ENCODE assay signal across 24 cellular contexts in the genomic region with DNA sequence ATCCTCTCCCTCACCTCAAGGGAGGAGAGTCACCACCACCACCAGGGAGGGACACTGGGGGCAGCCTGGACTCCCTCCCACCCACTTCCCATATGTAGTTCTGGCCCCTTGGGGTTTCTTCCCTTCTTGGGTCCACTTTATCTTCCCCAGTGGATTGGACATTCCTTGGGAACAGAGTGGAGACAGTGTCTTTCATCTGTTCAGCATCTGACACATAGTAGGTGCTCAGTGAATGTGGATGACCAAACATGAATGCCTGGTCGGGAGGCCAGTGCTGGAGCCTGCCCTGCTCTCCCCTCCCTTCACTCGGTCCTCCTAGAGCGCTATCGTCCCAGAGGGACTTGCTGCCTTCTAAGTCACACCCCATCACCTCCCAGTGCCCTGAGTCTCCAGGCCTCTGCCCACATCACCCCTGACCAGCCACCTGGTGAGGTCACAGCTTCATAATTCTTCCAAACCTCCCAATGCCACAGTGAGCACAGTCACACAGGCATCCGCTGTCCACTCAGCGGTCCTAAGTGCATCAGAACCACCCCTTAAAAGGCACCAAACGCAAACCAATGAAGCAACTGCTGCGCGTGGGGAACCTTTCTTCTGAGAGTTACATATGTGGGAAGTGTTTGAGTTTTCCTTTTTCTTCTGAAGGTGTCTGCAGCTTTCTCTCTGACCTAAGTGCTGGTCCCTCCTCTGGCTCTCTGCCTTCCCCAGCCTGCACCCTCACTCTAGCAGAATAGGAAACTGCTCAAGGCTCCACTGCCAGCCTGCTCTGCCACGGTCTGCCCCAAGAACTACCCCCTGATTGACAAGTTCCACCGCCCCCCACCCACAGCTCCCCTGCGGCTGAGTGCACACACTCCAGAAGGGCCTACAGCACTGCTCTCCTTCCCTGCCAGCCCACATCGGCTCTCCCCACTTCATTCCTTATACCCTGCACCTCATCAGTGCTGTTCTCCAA. TPM values are rescaled to one million over a fixed set of nuclear protein-coding genes. Genes with fewer than 3 reads are reported as not detected.
A peak's percentile ranks its signal among the peaks of the same experiment; 100 is the strongest.
DNase-seq lines count a peak whose midpoint lies in the region; ATAC-seq, FAIRE-seq and TF ChIP-seq lines count a peak whose summit lies in the region.
"Had no signal": no experiment of that assay in that cellular context is flagged by ENCODE, and none has a peak within 500 bp of the region (broad histone marks: within the 10 kb centered on the region; RNA-seq: fewer than 3 reads in every experiment).

No MANE protein-coding gene starts in this region.

- no peak for FAIRE-seq in kidney (lab: Jason Lieb, UNC)
- FAIRE-seq: A549, G401.6, GM12878, GM18507 had no signal

- TF ChIP-seq POLR2A in NB4 (IDR thresholded peaks at IDR 0.05; ENCODE audit: extremely low read depth, insufficient read length) = no peak

- H3K27me3 ChIP-seq in BLaER1 (no peaks in the 10 kb centered on the region), Karpas-422 (ENCODE audit: low read length) (no peaks in the 10 kb centered on the region)
- H3K27me3 ChIP-seq: MG63 had no signal

- 0 out of 2 replicates have a peak overlapping the region, but pooled peaks have one; percentile 10 for H3K27ac ChIP-seq in BLaER1
- H3K27ac ChIP-seq in kidney (ENCODE audit: low read depth in 2 of 2, low read length in 2 of 2) = peak overlapping the region in 1 of 2 donors; percentile 43
- no peak overlapping the region for H3K27ac ChIP-seq in Karpas-422 (ENCODE audit: low read length)
- H3K27ac ChIP-seq: A549, C4-2B, GM23248, KMS-11 had no signal

- no peak overlapping the region for H2AFZ ChIP-seq in Karpas-422 (ENCODE audit: low read length)
- H2AFZ ChIP-seq: GM23248 had no signal

- no peak for ATAC-seq in HG02981 (IDR thresholded peaks at IDR 0.05; ENCODE audit: unreplicated experiment)
- ATAC-seq: Panc1 had no signal

- H3K4me3 ChIP-seq in BLaER1 = no peak overlapping the region
- no peak overlapping the region for H3K4me3 ChIP-seq in NB4 (ENCODE audit: low read depth, low read length)
- H3K4me3 ChIP-seq in kidney (ENCODE audit: low read length in 2 of 2) = peak overlapping the region; percentile 43 to 51
- H3K4me3 ChIP-seq in Karpas-422 (ENCODE audit: low read length) = no peak overlapping the region
- H3K4me3 ChIP-seq: A549, GM12878, GM23248, MG63 had no signal

- H3K9me3 ChIP-seq in BLaER1 = no peaks in the 10 kb centered on the region
- H3K9me3 ChIP-seq in kidney (ENCODE audit: control insufficient read depth in 1 of 2, low read length in 2 of 2) = no peaks in the 10 kb centered on the region
- no peaks in the 10 kb centered on the region for H3K9me3 ChIP-seq in Karpas-422 (ENCODE audit: low read length)
- H3K9me3 ChIP-seq: A549, MG63 had no signal

- no peaks in the 10 kb centered on the region for H3K27me3 Mint-ChIP-seq in activated T-helper 2 cell treated with anti-CD3 and anti-CD28 coated beads, Interferon-gamma antibody, Interleukin-2, Interleukin-4, amounts not matched to agents 10 μg/mL and 5 μg/mL and 100 μg/mL, durations not matched to agents 14 hours and 24 hours and 36 hours (ENCODE audit: low read depth)

- H3K4me1 ChIP-seq in BLaER1 (peaks cover 67% of the 10 kb centered on the region), kidney (ENCODE audit: control insufficient read depth in 1 of 2, insufficient read depth in 1 of 2, low read depth in 1 of 2, low read length in 2 of 2) (peaks cover 39 to 49% of the 10 kb centered on the region in 2 donors), Karpas-422 (ENCODE audit: low read length) (no peaks in the 10 kb centered on the region)
- H3K4me1 ChIP-seq: A549 had no signal

- TF ChIP-seq CTCF in NB4 (IDR thresholded peaks at IDR 0.05; ENCODE audit: low read depth, low read length) (no peak), kidney (IDR thresholded peaks at IDR 0.05; ENCODE audit: borderline replicate concordance, extremely low read depth, insufficient read depth) (no peak)

- peak; percentile 46 for DNase-seq in NB4 (ENCODE audit: low read depth)
- no peak for DNase-seq in kidney
- DNase-seq in renal cortical epithelial cell (ENCODE audit: low read depth) = peak; percentile 37
- DNase-seq in stimulated activated CD4-positive, alpha-beta T cell treated with anti-CD3 and anti-CD28 coated beads, Interleukin-4, amount 100 ng/mL, for 4 hours = no peak
- no peak for DNase-seq in Karpas-422
- DNase-seq in activated T-helper 2 cell treated with anti-CD3 and anti-CD28 coated beads, Interferon-gamma antibody, Interleukin-2, Interleukin-4, amounts not matched to agents 10 μg/mL and 5 μg/mL and 100 μg/mL, durations not matched to agents 14 hours and 24 hours and 36 hours (ENCODE audit: low spot score) = no peak
- DNase-seq: DND-41, GM23248, HCEC 1CT, MG63, NCI-H1105, NCI-H1694, NCI-H2107, NCI-H2227 treated with DMSO at 0.1 percent for 48 hours, NCI-H524 had no signal

- H4K20me1 ChIP-seq in BLaER1 = peaks cover 75% of the 10 kb centered on the region
- no peaks in the 10 kb centered on the region; the same call in 1 of the 2 replicates for H4K20me1 ChIP-seq in Karpas-422 (ENCODE audit: insufficient read depth, low read depth, low read length)

- intact Hi-C loops in kidney (cut with DNase I) = no loop called here
- intact Hi-C loops in activated T-helper 2 cell treated with anti-CD3 and anti-CD28 coated beads, Interferon-gamma antibody, Interleukin-2, Interleukin-4, amounts not matched to agents 10 μg/mL and 5 μg/mL and 100 μg/mL, durations not matched to agents 14 hours and 24 hours and 36 hours (cut with micrococcal nuclease) = no loop called here

- H3K36me3 Mint-ChIP-seq in activated T-helper 2 cell treated with anti-CD3 and anti-CD28 coated beads, Interferon-gamma antibody, Interleukin-2, Interleukin-4, amounts not matched to agents 10 μg/mL and 5 μg/mL and 100 μg/mL, durations not matched to agents 14 hours and 24 hours and 36 hours (ENCODE audit: low read depth) = no peaks in the 10 kb centered on the region

- H3K27ac Mint-ChIP-seq in activated T-helper 2 cell treated with anti-CD3 and anti-CD28 coated beads, Interferon-gamma antibody, Interleukin-2, Interleukin-4, amounts not matched to agents 10 μg/mL and 5 μg/mL and 100 μg/mL, durations not matched to agents 14 hours and 24 hours and 36 hours = no peak overlapping the region

- 0 out of 2 replicates have a peak overlapping the region, but pooled peaks have one; percentile 13 for H3K9ac ChIP-seq in BLaER1
- H3K9ac ChIP-seq in kidney (ENCODE audit: low read length in 2 of 2) = peak overlapping the region in 1 of 2 donors; percentile 55
- no peak overlapping the region for H3K9ac ChIP-seq in Karpas-422 (ENCODE audit: low read length)
- H3K9ac ChIP-seq: GM23248, KMS-11 had no signal

- no peaks in the 10 kb centered on the region for H3K4me1 Mint-ChIP-seq in activated T-helper 2 cell treated with anti-CD3 and anti-CD28 coated beads, Interferon-gamma antibody, Interleukin-2, Interleukin-4, amounts not matched to agents 10 μg/mL and 5 μg/mL and 100 μg/mL, durations not matched to agents 14 hours and 24 hours and 36 hours (ENCODE audit: low read depth)

- H3K79me2 ChIP-seq in Karpas-422 (ENCODE audit: low read length) = no peaks in the 10 kb centered on the region

- H3K9me3 Mint-ChIP-seq in activated T-helper 2 cell treated with anti-CD3 and anti-CD28 coated beads, Interferon-gamma antibody, Interleukin-2, Interleukin-4, amounts not matched to agents 10 μg/mL and 5 μg/mL and 100 μg/mL, durations not matched to agents 14 hours and 24 hours and 36 hours = no peaks in the 10 kb centered on the region

- H3K36me3 ChIP-seq in BLaER1 = peaks cover 37% of the 10 kb centered on the region
- peaks cover 3 to 15% of the 10 kb centered on the region in 2 donors for H3K36me3 ChIP-seq in kidney (ENCODE audit: control insufficient read depth in 1 of 2, insufficient read depth in 2 of 2, low read length in 2 of 2)
- no peaks in the 10 kb centered on the region for H3K36me3 ChIP-seq in Karpas-422 (ENCODE audit: insufficient read depth, low read length)

- H3K4me2 ChIP-seq in BLaER1 (peak overlapping the region; percentile 85), Karpas-422 (ENCODE audit: low read depth, low read length, poor library complexity, severe bottlenecking) (no peak overlapping the region)
- H3K4me2 ChIP-seq: A549, KMS-11 had no signal

- H3K4me3 Mint-ChIP-seq in activated T-helper 2 cell treated with anti-CD3 and anti-CD28 coated beads, Interferon-gamma antibody, Interleukin-2, Interleukin-4, amounts not matched to agents 10 μg/mL and 5 μg/mL and 100 μg/mL, durations not matched to agents 14 hours and 24 hours and 36 hours (ENCODE audit: low read depth) = no peak overlapping the region

- H3K9me2 ChIP-seq in Karpas-422 (replicated peaks; ENCODE audit: insufficient read depth, low read length) = no peaks in the 10 kb centered on the region

RNA-seq across cellular contexts. Expression of gene SFXN5, which starts 7.2 kb away (rescaled TPM):
- 21.4 TPM for total RNA-seq in kidney
- polyA plus RNA-seq in kidney (ENCODE audit: insufficient read depth, low read depth, low replicate concordance) = 35.9 TPM
- 5.9 and 16.0 TPM in 2 replicates for total RNA-seq in renal cortical epithelial cell
- total RNA-seq in Karpas-422 (2014; rRNA removed; shearing (Covaris generic); ENCODE audit: low replicate concordance) = 4.2 and 5.1 TPM in 2 replicates
- total RNA-seq in activated T-helper 2 cell treated with anti-CD3 and anti-CD28 coated beads, Interferon-gamma antibody, Interleukin-2, Interleukin-4, amounts not matched to agents 10 μg/mL and 5 μg/mL and 100 μg/mL, durations not matched to agents 14 hours and 24 hours and 36 hours = 18.4 and 18.5 TPM in 2 replicates

RNA-seq across cellular contexts. Expression of gene RAB11FIP5, which starts 34.0 kb away (rescaled TPM):
- total RNA-seq in kidney (57.1 TPM), renal cortical epithelial cell (43.4 and 102 TPM in 2 replicates)
- polyA plus RNA-seq in kidney (ENCODE audit: insufficient read depth, low read depth, low replicate concordance) = 49.6 TPM
- total RNA-seq in Karpas-422 (2014; rRNA removed; shearing (Covaris generic); ENCODE audit: low replicate concordance) = 0.14 TPM in 1 of 2 replicates, not detected in the other
- 10.7 and 11.7 TPM in 2 replicates for total RNA-seq in activated T-helper 2 cell treated with anti-CD3 and anti-CD28 coated beads, Interferon-gamma antibody, Interleukin-2, Interleukin-4, amounts not matched to agents 10 μg/mL and 5 μg/mL and 100 μg/mL, durations not matched to agents 14 hours and 24 hours and 36 hours

Comparison
In these comparisons a context has a peak if more than half of its experiments do, and no peak if none do; other contexts are left out.
1. H3K4me3 ChIP-seq: peak in kidney (2 of 2); none in BLaER1 (single experiment), NB4 (single experiment) and Karpas-422 (single experiment).
2. DNase-seq: peak in NB4 (single experiment) and renal cortical epithelial cell (single experiment); none in kidney (single experiment), stimulated activated CD4-positive, alpha-beta T cell treated with anti-CD3 and anti-CD28 coated beads, Interleukin-4, amount 100 ng/mL, for 4 hours (0 of 2), Karpas-422 (single experiment) and activated T-helper 2 cell treated with anti-CD3 and anti-CD28 coated beads, Interferon-gamma antibody, Interleukin-2, Interleukin-4, amounts not matched to agents 10 μg/mL and 5 μg/mL and 100 μg/mL, durations not matched to agents 14 hours and 24 hours and 36 hours (single experiment).
3. RNA of gene RAB11FIP5, which starts 34.0 kb away (total RNA-seq): 43.4 to 102 TPM in renal cortical epithelial cell, 57.1 TPM in kidney (single experiment) and 10.7 to 11.7 TPM in activated T-helper 2 cell treated with anti-CD3 and anti-CD28 coated beads, Interferon-gamma antibody, Interleukin-2, Interleukin-4, amounts not matched to agents 10 μg/mL and 5 μg/mL and 100 μg/mL, durations not matched to agents 14 hours and 24 hours and 36 hours; 0.14 TPM in Karpas-422; every median in the first group is over 10 times any median in the second.